9 cellular contexts compared by ENCODE assay signal in genomic region chr18:34223893-34224422, GRCh38. TPM values are rescaled to one million over a fixed set of nuclear protein-coding genes. Genes with fewer than 3 reads are reported as not detected.
DNase-seq lines count a peak whose midpoint lies in the region; ATAC-seq, FAIRE-seq and TF ChIP-seq lines count a peak whose summit lies in the region.
"Had no signal": no experiment of that assay in that cellular context is flagged by ENCODE, and none has a peak within 500 bp of the region (broad histone marks: within the 10 kb centered on the region; RNA-seq: fewer than 3 reads in every experiment).

No MANE protein-coding gene starts in this region.

- H3K36me3 Mint-ChIP-seq in glutamatergic neuron (ENCODE audit: unreplicated experiment): no peaks in the 10 kb centered on the region

- H3K27me3 Mint-ChIP-seq in glutamatergic neuron (ENCODE audit: unreplicated experiment): peaks cover 8% of the 10 kb centered on the region

- no TSS peak for BruUV-seq in Panc1 (replicated peaks; lab: Mats Ljungman, UMichigan)

- H3K27me3 ChIP-seq in Panc1 (ENCODE audit: control insufficient read depth, insufficient read depth, low read length): peaks cover 34% of the 10 kb centered on the region

- H3K4me3 ChIP-seq in GM12865 (ENCODE audit: low read depth, low read length) (peak overlapping the region; percentile 66), Panc1 (ENCODE audit: low read depth in 2 of 2, low read length in 2 of 2) (peak overlapping the region; percentile 36 to 51), skeletal muscle cell (ENCODE audit: low read depth, low read length) (peak overlapping the region; percentile 52)

- in situ Hi-C loops in Panc1 (cut with HindIII; ENCODE audit: low pct_unique_long_range_greater_than_20kb, low sequenced_read_pairs): no loop called here

- DNase-seq in GM12865 (ENCODE audit: low read depth) (peak; percentile 26), Panc1 (ENCODE audit: low read depth, low spot score) (no peak), glutamatergic neuron (no peak), skeletal muscle cell (ENCODE audit: low read depth) (no peak), GM12891 (ENCODE audit: insufficient read length, low spot score) (no peak), glomerular visceral epithelial cell (ENCODE audit: extremely low spot score) (no peak)
- DNase-seq in stimulated activated naive CD4-positive, alpha-beta T cell (lab: John Stamatoyannopoulos, UW): no peak
- DNase-seq: activated B cell treated with CpG ODN at 0.5 μM for 24 hours had no signal

- H3K4me1 ChIP-seq in Panc1 (ENCODE audit: control insufficient read depth, insufficient read depth, low read length): peaks cover 10% of the 10 kb centered on the region

- intact Hi-C loops in Panc1 (cut with micrococcal nuclease; ENCODE audit: unreplicated experiment): no loop called here

- CTCF ChIA-PET in Panc1 (lab: Charles Lee): no interaction called here

- TF ChIP-seq POLR2A in GM12891 (IDR thresholded peaks at IDR 0.05; ENCODE audit: low read depth, low read length): no peak

- TF ChIP-seq CTCF in GM12865 (IDR thresholded peaks at IDR 0.05; ENCODE audit: insufficient read depth, low read depth, low read length, missing control alignments): no peak
- no peak for TF ChIP-seq CTCF in Panc1 (IDR thresholded peaks at IDR 0.05)
- TF ChIP-seq CTCF in glutamatergic neuron (IDR thresholded peaks at IDR 0.05; ENCODE audit: partially characterized antibody, unreplicated experiment): no peak

- no peaks in the 10 kb centered on the region for H3K9me3 ChIP-seq in Panc1 (ENCODE audit: control insufficient read depth, insufficient read depth, low read depth, low read length)

- no peak overlapping the region for H3K27ac ChIP-seq in Panc1 (ENCODE audit: low read length)

- no peaks in the 10 kb centered on the region for H3K36me3 ChIP-seq in Panc1 (ENCODE audit: control insufficient read depth, insufficient read depth, low read length)

- H3K4me3 Mint-ChIP-seq in glutamatergic neuron (ENCODE audit: unreplicated experiment): peak overlapping the region; percentile 90
- H3K4me3 Mint-ChIP-seq: activated B cell treated with CpG ODN at 0.5 μM for 24 hours had no signal

- FAIRE-seq in GM12891 (lab: Jason Lieb, UNC): no peak

- POLR2A ChIA-PET in Panc1 (lab: Charles Lee): no interaction called here

- H3K9me3 Mint-ChIP-seq in glutamatergic neuron (ENCODE audit: unreplicated experiment): peaks cover 3% of the 10 kb centered on the region
- H3K9me3 Mint-ChIP-seq: activated B cell treated with CpG ODN at 0.5 μM for 24 hours had no signal

- peak overlapping the region; percentile 48 for H3K27ac Mint-ChIP-seq in glutamatergic neuron (ENCODE audit: unreplicated experiment)
- H3K27ac Mint-ChIP-seq: activated B cell treated with CpG ODN at 0.5 μM for 24 hours had no signal

- no peak for ATAC-seq in Panc1
- no peak for ATAC-seq in GM18868 (IDR thresholded peaks at IDR 0.05; ENCODE audit: unreplicated experiment)

- peaks cover 8% of the 10 kb centered on the region for H3K4me1 Mint-ChIP-seq in glutamatergic neuron (ENCODE audit: low read depth, unreplicated experiment)

TF ChIP-seq in GM12891, 5 proteins besides CTCF, POLR2A, EP300 and RAD21:
- TF ChIP-seq SPI1 (IDR thresholded peaks at IDR 0.05; ENCODE audit: low read depth, low read length) (no peak), POLR2AphosphoS5 (IDR thresholded peaks at IDR 0.05; ENCODE audit: low read depth, low read length) (no peak), PAX5 (IDR thresholded peaks at IDR 0.05; ENCODE audit: insufficient read depth, low read length, severe bottlenecking) (no peak), TAF1 (IDR thresholded peaks at IDR 0.05; ENCODE audit: low read depth, low read length) (no peak), POU2F2 (IDR thresholded peaks at IDR 0.05; ENCODE audit: low read depth, low read length) (no peak)

RNA-seq across cellular contexts. Expression of gene NOL4, which starts 0.8 kb away (rescaled TPM):
- total RNA-seq in Panc1 (2021; ENCODE audit: unreplicated experiment) (1.1 TPM), glutamatergic neuron (ENCODE audit: unreplicated experiment) (8.6 TPM)
- 0.39 TPM for polyA plus RNA-seq in Panc1 (2012; ENCODE audit: insufficient read length)
- polyA plus RNA-seq in GM12891 (2012; ENCODE audit: low read depth, missing spikeins): 0.12 TPM
- total RNA-seq: activated B cell treated with CpG ODN at 0.5 μM for 24 hours had no signal
